10 cellular contexts compared by ENCODE assay signal in genomic region chr12:6959376-6960290, GRCh38. TPM values are rescaled to one million over a fixed set of nuclear protein-coding genes. Genes with fewer than 3 reads are reported as not detected.
DNase-seq lines count a peak whose midpoint lies in the region; ATAC-seq lines count a peak whose summit lies in the region.
"Had no signal": no experiment of that assay in that cellular context is flagged by ENCODE, and none has a peak within 500 bp of the region (broad histone marks: within the 10 kb centered on the region; RNA-seq: fewer than 3 reads in every experiment).

No MANE protein-coding gene starts in this region.

- ATAC-seq in HG02981 (IDR thresholded peaks at IDR 0.05; ENCODE audit: unreplicated experiment): peak; percentile 17
- peak; percentile 49 to 52 for ATAC-seq in naive B cell (ENCODE audit: low read depth in 2 of 2)
- no peak for ATAC-seq in HG03521 (IDR thresholded peaks at IDR 0.05; ENCODE audit: unreplicated experiment)

- H3K27me3 Mint-ChIP-seq in activated T-helper 1 cell treated with anti-CD3 and anti-CD28 coated beads, Interleukin-12 subunit alpha, Interleukin-12 subunit beta, Interleukin-2, Interleukin-4 antibody, amounts not matched to agents 30 ng/mL and 10 ng/mL and 1 ng/mL, durations not matched to agents 14 hours and 24 hours and 36 hours (ENCODE audit: insufficient read depth): no peaks in the 10 kb centered on the region
- H3K27me3 Mint-ChIP-seq in naive B cell: no peaks in the 10 kb centered on the region

- peak overlapping the region; percentile 91 for H3K4me3 Mint-ChIP-seq in activated T-helper 1 cell treated with anti-CD3 and anti-CD28 coated beads, Interleukin-12 subunit alpha, Interleukin-12 subunit beta, Interleukin-2, Interleukin-4 antibody, amounts not matched to agents 30 ng/mL and 10 ng/mL and 1 ng/mL, durations not matched to agents 14 hours and 24 hours and 36 hours
- peak overlapping the region; percentile 90 to 98 (median 96) for H3K4me3 Mint-ChIP-seq in naive B cell

- intact Hi-C loops in activated T-helper 1 cell treated with anti-CD3 and anti-CD28 coated beads, Interleukin-12 subunit alpha, Interleukin-12 subunit beta, Interleukin-2, Interleukin-4 antibody, amounts not matched to agents 30 ng/mL and 10 ng/mL and 1 ng/mL, durations not matched to agents 14 hours and 24 hours and 36 hours (cut with micrococcal nuclease): loop anchor here (2.0 to 5.0 kb wide), 3 partner anchors 59 to 187 kb away; partner anchors contain the start of genes LAG3, LPCAT3 and SPSB2

- peak overlapping the region; percentile 96 for H3K27ac Mint-ChIP-seq in activated T-helper 1 cell treated with anti-CD3 and anti-CD28 coated beads, Interleukin-12 subunit alpha, Interleukin-12 subunit beta, Interleukin-2, Interleukin-4 antibody, amounts not matched to agents 30 ng/mL and 10 ng/mL and 1 ng/mL, durations not matched to agents 14 hours and 24 hours and 36 hours
- H3K27ac Mint-ChIP-seq in naive B cell: peak overlapping the region; percentile 98 to 100 (median 99)

- H3K4me1 Mint-ChIP-seq in activated T-helper 1 cell treated with anti-CD3 and anti-CD28 coated beads, Interleukin-12 subunit alpha, Interleukin-12 subunit beta, Interleukin-2, Interleukin-4 antibody, amounts not matched to agents 30 ng/mL and 10 ng/mL and 1 ng/mL, durations not matched to agents 14 hours and 24 hours and 36 hours (ENCODE audit: low read depth): peaks cover 72% of the 10 kb centered on the region
- peaks cover 77 to 91% (median 88%) of the 10 kb centered on the region in 3 donors for H3K4me1 Mint-ChIP-seq in naive B cell

- DNase-seq in GF-D8 (lab: John Stamatoyannopoulos, UW) (peak; percentile 71), naive B cell (no peak), DMS153 (lab: John Stamatoyannopoulos, UW) (no peak), OCI-M2 (lab: John Stamatoyannopoulos, UW; ENCODE audit: unreplicated experiment) (no peak), NCI-H2029 (lab: John Stamatoyannopoulos, UW) (no peak)
- no peak for DNase-seq in activated T-helper 1 cell treated with anti-CD3 and anti-CD28 coated beads, Interleukin-12 subunit alpha, Interleukin-12 subunit beta, Interleukin-2, Interleukin-4 antibody, amounts not matched to agents 30 ng/mL and 10 ng/mL and 1 ng/mL, durations not matched to agents 14 hours and 24 hours and 36 hours (ENCODE audit: low spot score)
- DNase-seq: NCI-H510A treated with DMSO at 0.1 percent for 48 hours had no signal

- no peaks in the 10 kb centered on the region for H3K9me3 Mint-ChIP-seq in activated T-helper 1 cell treated with anti-CD3 and anti-CD28 coated beads, Interleukin-12 subunit alpha, Interleukin-12 subunit beta, Interleukin-2, Interleukin-4 antibody, amounts not matched to agents 30 ng/mL and 10 ng/mL and 1 ng/mL, durations not matched to agents 14 hours and 24 hours and 36 hours
- no peaks in the 10 kb centered on the region for H3K9me3 Mint-ChIP-seq in naive B cell

- peaks cover 44% of the 10 kb centered on the region for H3K36me3 Mint-ChIP-seq in activated T-helper 1 cell treated with anti-CD3 and anti-CD28 coated beads, Interleukin-12 subunit alpha, Interleukin-12 subunit beta, Interleukin-2, Interleukin-4 antibody, amounts not matched to agents 30 ng/mL and 10 ng/mL and 1 ng/mL, durations not matched to agents 14 hours and 24 hours and 36 hours (ENCODE audit: low read depth)
- H3K36me3 Mint-ChIP-seq in naive B cell: peaks cover 21 to 54% of the 10 kb centered on the region in 2 donors

RNA-seq across cellular contexts. Expression of gene PTPN6, which starts 8.5 kb away (rescaled TPM):
- total RNA-seq in activated T-helper 1 cell treated with anti-CD3 and anti-CD28 coated beads, Interleukin-12 subunit alpha, Interleukin-12 subunit beta, Interleukin-2, Interleukin-4 antibody, amounts not matched to agents 30 ng/mL and 10 ng/mL and 1 ng/mL, durations not matched to agents 14 hours and 24 hours and 36 hours: 332 and 341 TPM in 2 replicates
- polyA plus RNA-seq in naive B cell (ENCODE audit: low read depth in 6 of 6): 1,000 to 10,000 TPM in 1 of 6 donors, 100 to 1,000 TPM in 5; 398 to 1,059 (median 612) TPM

RNA-seq across cellular contexts. Expression of gene PHB2, which starts 10.8 kb away (rescaled TPM):
- 456 and 469 TPM in 2 replicates for total RNA-seq in activated T-helper 1 cell treated with anti-CD3 and anti-CD28 coated beads, Interleukin-12 subunit alpha, Interleukin-12 subunit beta, Interleukin-2, Interleukin-4 antibody, amounts not matched to agents 30 ng/mL and 10 ng/mL and 1 ng/mL, durations not matched to agents 14 hours and 24 hours and 36 hours
- polyA plus RNA-seq in naive B cell (ENCODE audit: low read depth in 6 of 6): 100 to 1,000 TPM; 107 to 127 (median 114) TPM

RNA-seq across cellular contexts. Expression of gene EMG1, which starts 11.1 kb away (rescaled TPM):
- 132 and 134 TPM in 2 replicates for total RNA-seq in activated T-helper 1 cell treated with anti-CD3 and anti-CD28 coated beads, Interleukin-12 subunit alpha, Interleukin-12 subunit beta, Interleukin-2, Interleukin-4 antibody, amounts not matched to agents 30 ng/mL and 10 ng/mL and 1 ng/mL, durations not matched to agents 14 hours and 24 hours and 36 hours
- 10 to 100 TPM; 69.7 to 82.7 (median 80.4) TPM for polyA plus RNA-seq in naive B cell (ENCODE audit: low read depth in 6 of 6)

RNA-seq across cellular contexts. Expression of gene C12orf57, which starts 15.8 kb away (rescaled TPM):
- total RNA-seq in activated T-helper 1 cell treated with anti-CD3 and anti-CD28 coated beads, Interleukin-12 subunit alpha, Interleukin-12 subunit beta, Interleukin-2, Interleukin-4 antibody, amounts not matched to agents 30 ng/mL and 10 ng/mL and 1 ng/mL, durations not matched to agents 14 hours and 24 hours and 36 hours: 190 and 197 TPM in 2 replicates
- 100 to 1,000 TPM; 126 to 211 (median 194) TPM for polyA plus RNA-seq in naive B cell (ENCODE audit: low read depth in 6 of 6)

RNA-seq across cellular contexts. Expression of gene RNU7-1, which starts 16.0 kb away (rescaled TPM):
- total RNA-seq in activated T-helper 1 cell treated with anti-CD3 and anti-CD28 coated beads, Interleukin-12 subunit alpha, Interleukin-12 subunit beta, Interleukin-2, Interleukin-4 antibody, amounts not matched to agents 30 ng/mL and 10 ng/mL and 1 ng/mL, durations not matched to agents 14 hours and 24 hours and 36 hours: not detected in 2 replicates
- polyA plus RNA-seq in naive B cell (ENCODE audit: low read depth in 6 of 6): not detected
- total RNA-seq: aorta had no signal
- polyA plus RNA-seq: aorta had no signal
